Comparison of ENCODE assay signal across 8 cellular contexts in genomic region chr3:51982838-51983577, GRCh38. TPM values are rescaled to one million over a fixed set of nuclear protein-coding genes. Genes with fewer than 3 reads are reported as not detected.
DNase-seq lines count a peak whose midpoint lies in the region; ATAC-seq, FAIRE-seq and TF ChIP-seq lines count a peak whose summit lies in the region.

Gene ACY1 (plus strand): TSS chr3:51983535. CDS start chr3:51984065, 530 bp downstream.

- intact Hi-C loops in activated T-helper 1 cell treated with anti-CD3 and anti-CD28 coated beads, Interleukin-12 subunit alpha, Interleukin-12 subunit beta, Interleukin-2, Interleukin-4 antibody, amounts not matched to agents 30 ng/mL and 10 ng/mL and 1 ng/mL, durations not matched to agents 14 hours and 24 hours and 36 hours (cut with micrococcal nuclease): loop anchor here (1.0 to 10.0 kb wide), 6 partner anchors 8 to 702 kb away; partner anchors contain the start of genes ABHD14A, GLYCTK, GNL3 and PARP3

- no peaks in the 10 kb centered on the region for H4K20me1 ChIP-seq in fibroblast of lung (ENCODE audit: control insufficient read depth, extremely low read depth, insufficient read depth, low read length)

- DNase-seq in RCC 7860 (ENCODE audit: low spot score) (peak; percentile 70), fibroblast of lung (ENCODE audit: low read depth in 2 of 2) (peak; percentile 82 to 93)
- DNase-seq in activated T-helper 1 cell treated with anti-CD3 and anti-CD28 coated beads, Interleukin-12 subunit alpha, Interleukin-12 subunit beta, Interleukin-2, Interleukin-4 antibody, amounts not matched to agents 30 ng/mL and 10 ng/mL and 1 ng/mL, durations not matched to agents 14 hours and 24 hours and 36 hours (ENCODE audit: low spot score): peak; percentile 79
- peak; percentile 44 to 79 (median 66) for DNase-seq in naive thymus-derived CD8-positive, alpha-beta T cell
- peak; percentile 22 to 74 (median 60) for DNase-seq in stimulated activated naive CD4-positive, alpha-beta T cell (lab: John Stamatoyannopoulos, UW)

- H3K27ac ChIP-seq in C4-2B: peak within 1 kb of the TSS; percentile 83
- H3K27ac ChIP-seq in fibroblast of lung (ENCODE audit: insufficient read depth, low read length): peak within 1 kb of the TSS; percentile 93

- H3K9me3 Mint-ChIP-seq in activated T-helper 1 cell treated with anti-CD3 and anti-CD28 coated beads, Interleukin-12 subunit alpha, Interleukin-12 subunit beta, Interleukin-2, Interleukin-4 antibody, amounts not matched to agents 30 ng/mL and 10 ng/mL and 1 ng/mL, durations not matched to agents 14 hours and 24 hours and 36 hours: no peaks in the 10 kb centered on the region
- no peaks in the 10 kb centered on the region for H3K9me3 Mint-ChIP-seq in naive thymus-derived CD8-positive, alpha-beta T cell

- peaks cover 30% of the 10 kb centered on the region for H3K4me1 Mint-ChIP-seq in activated T-helper 1 cell treated with anti-CD3 and anti-CD28 coated beads, Interleukin-12 subunit alpha, Interleukin-12 subunit beta, Interleukin-2, Interleukin-4 antibody, amounts not matched to agents 30 ng/mL and 10 ng/mL and 1 ng/mL, durations not matched to agents 14 hours and 24 hours and 36 hours (ENCODE audit: low read depth)
- H3K4me1 Mint-ChIP-seq in naive thymus-derived CD8-positive, alpha-beta T cell: peaks cover 6 to 36% (median 28%) of the 10 kb centered on the region in 4 donors

- no peaks in the 10 kb centered on the region for H3K9me3 ChIP-seq in fibroblast of lung (ENCODE audit: control insufficient read depth, insufficient read depth, low read depth, low read length)

- no peaks in the 10 kb centered on the region for H3K27me3 Mint-ChIP-seq in activated T-helper 1 cell treated with anti-CD3 and anti-CD28 coated beads, Interleukin-12 subunit alpha, Interleukin-12 subunit beta, Interleukin-2, Interleukin-4 antibody, amounts not matched to agents 30 ng/mL and 10 ng/mL and 1 ng/mL, durations not matched to agents 14 hours and 24 hours and 36 hours (ENCODE audit: insufficient read depth)
- H3K27me3 Mint-ChIP-seq in naive thymus-derived CD8-positive, alpha-beta T cell: no peaks in the 10 kb centered on the region

- peaks cover 1% of the 10 kb centered on the region for H3K36me3 ChIP-seq in fibroblast of lung (ENCODE audit: control insufficient read depth, insufficient read depth, low read length)

- H3K4me3 ChIP-seq in fibroblast of lung (replicated peaks in 1 of 4; ENCODE audit: control extremely low read depth in 1 of 4, insufficient read depth in 1 of 4, low read depth in 3 of 4, low read length in 4 of 4): peak within 1 kb of the TSS; percentile 55 to 75 (median 66)

- peaks cover 5% of the 10 kb centered on the region for H3K4me1 ChIP-seq in fibroblast of lung (ENCODE audit: control insufficient read depth, extremely low read depth, insufficient read depth, low read length)

- ATAC-seq in GM19043 (IDR thresholded peaks at IDR 0.05; ENCODE audit: low read depth, unreplicated experiment) (peak; percentile 70), HG03342 (IDR thresholded peaks at IDR 0.05; ENCODE audit: unreplicated experiment) (peak; percentile 67)
- ATAC-seq in naive thymus-derived CD8-positive, alpha-beta T cell: peak; percentile 85 to 88

- POLR2A ChIA-PET in naive thymus-derived CD8-positive, alpha-beta T cell (lab: Charles Lee): interaction anchor here (0.5 to 3.6 kb wide), 21 partner anchors 8 to 475 kb away, joined by 3 to 41 read pairs (median 5); partner anchors contain the start of genes ABHD14A, ABHD14B, DUSP7 and GLYCTK

- peak within 1 kb of the TSS; percentile 73 for H3K9ac ChIP-seq in fibroblast of lung (ENCODE audit: insufficient read depth, low read length)

- FAIRE-seq in RCC 7860 (lab: Jason Lieb, UNC): no peak

- peak within 1 kb of the TSS; percentile 39 for H2AFZ ChIP-seq in fibroblast of lung (ENCODE audit: low read length)

- peak within 1 kb of the TSS; percentile 97 for H3K27ac Mint-ChIP-seq in activated T-helper 1 cell treated with anti-CD3 and anti-CD28 coated beads, Interleukin-12 subunit alpha, Interleukin-12 subunit beta, Interleukin-2, Interleukin-4 antibody, amounts not matched to agents 30 ng/mL and 10 ng/mL and 1 ng/mL, durations not matched to agents 14 hours and 24 hours and 36 hours
- H3K27ac Mint-ChIP-seq in naive thymus-derived CD8-positive, alpha-beta T cell: peak within 1 kb of the TSS; percentile 91 to 95 (median 94)

- no peaks in the 10 kb centered on the region for H3K27me3 ChIP-seq in fibroblast of lung (ENCODE audit: control insufficient read depth, insufficient read depth, low read length)

- H3K36me3 Mint-ChIP-seq in activated T-helper 1 cell treated with anti-CD3 and anti-CD28 coated beads, Interleukin-12 subunit alpha, Interleukin-12 subunit beta, Interleukin-2, Interleukin-4 antibody, amounts not matched to agents 30 ng/mL and 10 ng/mL and 1 ng/mL, durations not matched to agents 14 hours and 24 hours and 36 hours (ENCODE audit: low read depth): peaks cover 6% of the 10 kb centered on the region
- H3K36me3 Mint-ChIP-seq in naive thymus-derived CD8-positive, alpha-beta T cell: no peaks in the 10 kb centered on the region

- TF ChIP-seq CTCF in C4-2B (conservative IDR thresholded peaks at IDR 0.05): no peak; the same call in 1 of the 2 replicates
- TF ChIP-seq CTCF in fibroblast of lung (conservative IDR thresholded peaks at IDR 0.05 in 1 of 2, IDR thresholded peaks at IDR 0.05 in 1 of 2; ENCODE audit: low read depth in 1 of 2, low read length in 2 of 2): no peak

- peak within 1 kb of the TSS; percentile 97 for H3K4me3 Mint-ChIP-seq in activated T-helper 1 cell treated with anti-CD3 and anti-CD28 coated beads, Interleukin-12 subunit alpha, Interleukin-12 subunit beta, Interleukin-2, Interleukin-4 antibody, amounts not matched to agents 30 ng/mL and 10 ng/mL and 1 ng/mL, durations not matched to agents 14 hours and 24 hours and 36 hours
- H3K4me3 Mint-ChIP-seq in naive thymus-derived CD8-positive, alpha-beta T cell: peak within 1 kb of the TSS; percentile 86 to 99 (median 94)

- H3K4me2 ChIP-seq in fibroblast of lung (ENCODE audit: extremely low read depth, insufficient read depth, low read length): peak within 1 kb of the TSS; percentile 92

- H3K79me2 ChIP-seq in fibroblast of lung (ENCODE audit: control insufficient read depth, insufficient read depth, low read length): peaks cover 6% of the 10 kb centered on the region

RNA-seq across cellular contexts. Expression of gene ACY1, which starts in this region (rescaled TPM):
- total RNA-seq in activated T-helper 1 cell treated with anti-CD3 and anti-CD28 coated beads, Interleukin-12 subunit alpha, Interleukin-12 subunit beta, Interleukin-2, Interleukin-4 antibody, amounts not matched to agents 30 ng/mL and 10 ng/mL and 1 ng/mL, durations not matched to agents 14 hours and 24 hours and 36 hours: 58.0 and 58.5 TPM in 2 replicates
- total RNA-seq in fibroblast of lung: 36.0 and 40.3 TPM in 2 replicates
- 21.4 and 26.9 TPM in 2 replicates for polyA plus RNA-seq in fibroblast of lung
- polyA plus RNA-seq in fibroblast of lung (2012): 29.7 and 37.8 TPM in 2 replicates
- polyA minus RNA-seq in fibroblast of lung (ENCODE audit: low replicate concordance): 71.1 and 134 TPM in 2 replicates
- 10 to 100 TPM; 14.1 to 15.8 TPM for total RNA-seq in naive thymus-derived CD8-positive, alpha-beta T cell
- 10 to 100 TPM; 18.5 to 28.5 (median 18.6) TPM for polyA plus RNA-seq in naive thymus-derived CD8-positive, alpha-beta T cell

Comparison
In these comparisons a context has a peak if more than half of its experiments do, and no peak if none do; other contexts are left out.
1. Peak in every context shown above with its lines: DNase-seq, ATAC-seq, H3K4me3 ChIP-seq and H3K27ac ChIP-seq.